In genomic region chr2:218569038-218569431, GRCh38 we compare ENCODE assay signal across 8 cellular contexts. TPM values are rescaled to one million over a fixed set of nuclear protein-coding genes. Genes with fewer than 3 reads are reported as not detected.
DNase-seq lines count a peak whose midpoint lies in the region; ATAC-seq and TF ChIP-seq lines count a peak whose summit lies in the region.

No MANE protein-coding gene starts in this region.

- WGBS in HUES64, result under 1% methylated on average over 31 of the region's 31 CpGs

- H3K9ac ChIP-seq in HUES64 (ENCODE audit: low read depth, low read length), result peak overlapping the region; percentile 98

- DNase-seq in DMS114 treated with DMSO at 0.1 percent for 48 hours (lab: John Stamatoyannopoulos, UW; ENCODE audit: unreplicated experiment) (peak; percentile 15), WTC11 (ENCODE audit: low spot score) (peak; percentile 65), caudate nucleus (lab: John Stamatoyannopoulos, UW) (peak in 14 of 61 donors; percentile 6 to 68 (median 50)), left colon (peak; percentile 47 to 60), NCI-H1436 (lab: John Stamatoyannopoulos, UW) (no peak)
- DNase-seq in stimulated activated CD4-positive, alpha-beta T cell treated with anti-CD3 and anti-CD28 coated beads, Interleukin-2, amount 100 ng/mL, for 4 hours (ENCODE audit: low read depth), result peak; percentile 29

- ATAC-seq in GM21515 (IDR thresholded peaks at IDR 0.05; ENCODE audit: unreplicated experiment), result peak; percentile 21
- peak; percentile 5 for ATAC-seq in WTC11
- peak; percentile 31 for ATAC-seq in left colon

- H3K4me1 Mint-ChIP-seq in WTC11, result peaks cover 33% of the 10 kb centered on the region

- no peaks in the 10 kb centered on the region for H3K9me3 Mint-ChIP-seq in WTC11

- POLR2A ChIA-PET in WTC11 (lab: Charles Lee), result no interaction called here

- peak overlapping the region; percentile 97 for H3K27ac Mint-ChIP-seq in WTC11

- peaks cover 17% of the 10 kb centered on the region for H3K4me1 ChIP-seq in HUES64 (ENCODE audit: insufficient read depth, low read length)

- H3K4me3 Mint-ChIP-seq in WTC11, result peak overlapping the region; percentile 86

- TF ChIP-seq CTCF in WTC11 (IDR thresholded peaks at IDR 0.05), result no peak

- peak overlapping the region; percentile 87 for H3K4me3 ChIP-seq in HUES64 (ENCODE audit: low read length)

- H3K27me3 Mint-ChIP-seq in WTC11 (ENCODE audit: low read depth), result no peaks in the 10 kb centered on the region

- CTCF ChIA-PET in WTC11 (lab: Charles Lee), result no interaction called here

- H3K27me3 ChIP-seq in HUES64 (ENCODE audit: insufficient read depth, low read length), result no peaks in the 10 kb centered on the region

- H3K9me3 ChIP-seq in HUES64 (ENCODE audit: insufficient read depth, low read depth, low read length), result no peaks in the 10 kb centered on the region

- intact Hi-C loops in left colon (cut with DNase I, micrococcal nuclease), result no loop called here

- peaks cover 61% of the 10 kb centered on the region for H3K36me3 ChIP-seq in HUES64 (ENCODE audit: insufficient read depth, low read length)

- H3K36me3 Mint-ChIP-seq in WTC11, result peaks cover 10% of the 10 kb centered on the region

- H3K27ac ChIP-seq in HUES64 (ENCODE audit: low read depth, low read length) (peak overlapping the region; percentile 96), caudate nucleus (ENCODE audit: low read depth, low read length) (peak overlapping the region; percentile 99)

TF ChIP-seq in WTC11, 78 proteins besides CTCF, POLR2A, EP300 and RAD21:
- TF ChIP-seq ZBTB43 (CRISPR knock-in tag; IDR thresholded peaks at IDR 0.05), result peak; percentile 24; the same call in 1 of the 2 replicates
- 0 out of 2 replicates have a peak, but pooled peaks have one; percentile 32 for TF ChIP-seq ZNF512 (CRISPR knock-in tag; IDR thresholded peaks at IDR 0.05; ENCODE audit: borderline replicate concordance)
- TF ChIP-seq ATF6 (CRISPR knock-in tag; IDR thresholded peaks at IDR 0.05), result no peak
- TF ChIP-seq AR (CRISPR knock-in tag; IDR thresholded peaks at IDR 0.05), result no peak
- TF ChIP-seq TCF7 (CRISPR knock-in tag; IDR thresholded peaks at IDR 0.05; ENCODE audit: low read depth), result no peak
- peak; percentile 78; the same call in 1 of the 2 replicates for TF ChIP-seq KAT7 (CRISPR knock-in tag; IDR thresholded peaks at IDR 0.05; ENCODE audit: borderline replicate concordance)
- no peak; the same call in 1 of the 2 replicates for TF ChIP-seq TEAD4 (CRISPR knock-in tag; IDR thresholded peaks at IDR 0.05)
- TF ChIP-seq JUN (CRISPR knock-in tag; IDR thresholded peaks at IDR 0.05), result peak; percentile 9; the same call in 1 of the 2 replicates
- TF ChIP-seq ERG (CRISPR knock-in tag; IDR thresholded peaks at IDR 0.05), result no peak
- 0 out of 2 replicates have a peak, but pooled peaks have one; percentile 13 for TF ChIP-seq MYBL2 (CRISPR knock-in tag; IDR thresholded peaks at IDR 0.05)
- TF ChIP-seq ZNF219 (CRISPR knock-in tag; IDR thresholded peaks at IDR 0.05; ENCODE audit: borderline replicate concordance), result 0 out of 2 replicates have a peak, but pooled peaks have one; percentile 3
- no peak for TF ChIP-seq GRHL2 (CRISPR knock-in tag; IDR thresholded peaks at IDR 0.05; ENCODE audit: insufficient replicate concordance, severe bottlenecking)
- no peak for TF ChIP-seq CREM (CRISPR knock-in tag; IDR thresholded peaks at IDR 0.05)
- no peak for TF ChIP-seq ESRRA (CRISPR knock-in tag; IDR thresholded peaks at IDR 0.05; ENCODE audit: borderline replicate concordance)
- TF ChIP-seq FOXP1 (CRISPR knock-in tag; IDR thresholded peaks at IDR 0.05; ENCODE audit: borderline replicate concordance), result 0 out of 2 replicates have a peak, but pooled peaks have one; percentile 40

RNA-seq across cellular contexts. Expression of gene CNOT9, which starts 0.4 kb away (rescaled TPM):
- 78.1 TPM for polyA plus RNA-seq in HUES64 (2013, experiment 1 of 2)
- polyA plus RNA-seq in HUES64 (2013, experiment 2 of 2), result 74.8 TPM
- total RNA-seq in WTC11 (2021), result 61.9 to 67.0 TPM (median 62.6 TPM) in 3 replicates
- total RNA-seq in left colon, result 10 to 100 TPM; 32.7 to 39.1 TPM

RNA-seq across cellular contexts. Expression of gene USP37, which starts 0.9 kb away (rescaled TPM):
- polyA plus RNA-seq in HUES64 (2013, experiment 1 of 2), result 12.4 TPM
- 11.5 TPM for polyA plus RNA-seq in HUES64 (2013, experiment 2 of 2)
- total RNA-seq in WTC11 (2021), result 18.6 to 21.6 TPM (median 20.2 TPM) in 3 replicates
- 10 to 100 TPM in 1 of 2 donors, 1 to 10 TPM in 1; 9.3 to 14.6 TPM for total RNA-seq in left colon

RNA-seq across cellular contexts. Expression of gene PLCD4, which starts 38.7 kb away (rescaled TPM):
- 0.45 TPM for polyA plus RNA-seq in HUES64 (2013, experiment 1 of 2)
- polyA plus RNA-seq in HUES64 (2013, experiment 2 of 2), result 0.70 TPM
- total RNA-seq in WTC11 (2021) (0.11 to 0.28 TPM (median 0.14 TPM) in 3 replicates), left colon (1 to 10 TPM; 1.0 to 3.8 TPM)
